Comparison of ENCODE assay signal across 1 cellular context in the genomic region with DNA sequence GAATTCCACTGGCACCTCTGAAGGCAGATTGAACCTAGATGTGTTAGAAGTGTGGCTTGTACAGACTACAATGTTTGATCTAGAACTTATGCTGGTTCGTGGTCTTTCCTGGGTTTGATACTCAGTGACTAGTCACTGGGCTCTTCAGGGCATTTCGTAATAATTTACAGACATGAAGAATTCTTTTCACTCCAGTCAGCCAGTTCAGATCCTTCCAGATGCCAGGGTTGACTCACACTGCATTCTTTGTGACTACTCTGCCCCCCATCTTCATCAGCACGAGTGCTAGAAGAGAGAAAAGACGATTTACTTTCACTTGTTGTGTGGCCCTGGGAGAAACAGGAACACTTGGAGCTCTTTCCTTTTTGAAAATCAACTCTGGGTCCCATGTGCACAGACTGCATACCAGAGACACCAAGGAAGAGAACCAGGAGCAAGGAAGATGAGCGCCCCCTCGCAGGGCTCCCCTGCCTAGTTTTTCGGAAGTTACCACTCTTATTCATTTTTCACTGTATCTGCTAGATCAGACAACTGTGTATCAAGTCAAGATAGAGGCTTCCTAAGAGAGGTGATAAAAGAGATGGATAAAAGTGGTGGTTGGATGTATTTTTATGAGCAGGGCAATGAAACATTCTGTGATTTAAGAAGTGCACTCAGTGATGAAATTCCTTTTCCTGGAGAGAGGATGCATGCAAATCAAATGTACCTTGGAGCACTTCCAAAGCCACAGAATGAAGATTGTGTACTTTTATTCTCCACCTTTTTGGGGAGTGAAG.
A peak's percentile ranks its signal among the peaks of the same experiment; 100 is the strongest.
TF ChIP-seq lines count a peak whose summit lies in the region.

No MANE protein-coding gene starts in this region.

TF ChIP-seq in SK-N-SH, 30 proteins besides CTCF, POLR2A, EP300 and RAD21 (continued from another document):
- peak; percentile 52; the same call in 1 of the 2 replicates for TF ChIP-seq RXRA (IDR thresholded peaks at IDR 0.05; ENCODE audit: borderline replicate concordance, low read depth)
- peak; percentile 96 for TF ChIP-seq JUND (IDR thresholded peaks at IDR 0.05)
- TF ChIP-seq POLR2AphosphoS5 (IDR thresholded peaks at IDR 0.05; ENCODE audit: low read depth, low read length) = peak; percentile 80; the same call in 1 of the 2 replicates
- TF ChIP-seq YY1 (IDR thresholded peaks at IDR 0.05; ENCODE audit: low read depth) = no peak
- TF ChIP-seq ZBTB33 (IDR thresholded peaks at IDR 0.05; ENCODE audit: borderline replicate concordance, low read depth) = peak; percentile 57; the same call in 1 of the 2 replicates
- no peak for TF ChIP-seq SIN3A (IDR thresholded peaks at IDR 0.05; ENCODE audit: borderline replicate concordance, low read depth, low read length)
- TF ChIP-seq SMC3 (IDR thresholded peaks at IDR 0.05; ENCODE audit: low read depth, low read length) = no peak
- no peak for TF ChIP-seq CHD2 (IDR thresholded peaks at IDR 0.05; ENCODE audit: low read length, partially characterized antibody)
- TF ChIP-seq NFIC (IDR thresholded peaks at IDR 0.05; ENCODE audit: borderline replicate concordance) = peak; percentile 80
- TF ChIP-seq PBX3 (IDR thresholded peaks at IDR 0.05) = peak; percentile 74
- no peak for TF ChIP-seq FOXJ3 (CRISPR knock-in tag; IDR thresholded peaks at IDR 0.05)
- TF ChIP-seq NRF1 (IDR thresholded peaks at IDR 0.05; ENCODE audit: low read depth, low read length) = no peak
- no peak for TF ChIP-seq USF1 (IDR thresholded peaks at IDR 0.05; ENCODE audit: borderline replicate concordance, low read depth)
- TF ChIP-seq MEF2A (IDR thresholded peaks at IDR 0.05; ENCODE audit: borderline replicate concordance, low read depth) = peak; percentile 3; the same call in 1 of the 2 replicates
- TF ChIP-seq MXI1 (IDR thresholded peaks at IDR 0.05; ENCODE audit: low read depth, low read length) = no peak
- no peak for TF ChIP-seq EZH2phosphoT487 (IDR thresholded peaks at IDR 0.05; ENCODE audit: borderline replicate concordance, low read depth)
